In genomic region chr17:16925461-16926060, GRCh38 we compare ENCODE assay signal across 21 cellular contexts. TPM values are rescaled to one million over a fixed set of nuclear protein-coding genes. Genes with fewer than 3 reads are reported as not detected.
"Had no signal": no experiment of that assay in that cellular context is flagged by ENCODE, and none has a peak within 500 bp of the region (broad histone marks: within the 10 kb centered on the region; RNA-seq: fewer than 3 reads in every experiment).

No MANE protein-coding gene starts in this region.

- H3K27ac ChIP-seq: esophagus muscularis mucosa, pancreas, thyroid gland, vagina had no signal

- H3K4me1 ChIP-seq: esophagus muscularis mucosa, thyroid gland, vagina had no signal

- H3K27ac Mint-ChIP-seq: activated CD8-positive, alpha-beta T cell treated with anti-CD3 and anti-CD28 coated beads, Interleukin-2, amount 10 ng/mL, durations not matched to agents 7 days and 5 days; activated naive CD8-positive, alpha-beta T cell; activated T-helper 2 cell treated with anti-CD3 and anti-CD28 coated beads, Interferon-gamma antibody, Interleukin-2, Interleukin-4, amounts not matched to agents 10 μg/mL and 5 μg/mL and 100 μg/mL, durations not matched to agents 14 hours and 24 hours and 36 hours; brain; mesothelial cell of epicardium had no signal

- H3K9me3 Mint-ChIP-seq: activated T-helper 2 cell treated with anti-CD3 and anti-CD28 coated beads, Interferon-gamma antibody, Interleukin-2, Interleukin-4, amounts not matched to agents 10 μg/mL and 5 μg/mL and 100 μg/mL, durations not matched to agents 14 hours and 24 hours and 36 hours; mesothelial cell of epicardium; neural crest cell had no signal

- H3K27me3 ChIP-seq: esophagus muscularis mucosa, pancreas, thyroid gland, vagina had no signal

- H3K36me3 Mint-ChIP-seq: activated naive CD8-positive, alpha-beta T cell; brain; mesothelial cell of epicardium had no signal

- H3K4me3 Mint-ChIP-seq: activated CD8-positive, alpha-beta T cell treated with anti-CD3 and anti-CD28 coated beads, Interleukin-2, amount 10 ng/mL, durations not matched to agents 7 days and 5 days; activated naive CD8-positive, alpha-beta T cell; brain; mesothelial cell of epicardium; neural crest cell had no signal

- H3K4me1 Mint-ChIP-seq: mesothelial cell of epicardium, neural crest cell had no signal

- H3K27me3 Mint-ChIP-seq: activated naive CD8-positive, alpha-beta T cell; brain had no signal

- H3K4me3 ChIP-seq: esophagus muscularis mucosa, pancreas, thyroid gland, vagina had no signal

- H3K9me3 ChIP-seq: esophagus muscularis mucosa, pancreas, thyroid gland, vagina had no signal

- H3K36me3 ChIP-seq: esophagus muscularis mucosa, pancreas, thyroid gland, vagina had no signal

- DNase-seq: activated CD4-positive, alpha-beta T cell treated with anti-CD3 and anti-CD28 coated beads for 1 hour; activated CD8-positive, alpha-beta T cell treated with anti-CD3 and anti-CD28 coated beads, Interleukin-2, amount 10 ng/mL, durations not matched to agents 7 days and 5 days; amygdala; cerebellar nuclear complex; glutamatergic neuron; stimulated activated CD4-positive, alpha-beta T cell treated with anti-CD3 and anti-CD28 coated beads, Interleukin-15, amount 100 ng/mL, for 24 hours; stimulated activated CD4-positive, alpha-beta T cell treated with anti-CD3 and anti-CD28 coated beads, Interleukin-4, amount 100 ng/mL, for 4 hours; thyroid gland had no signal

RNA-seq across cellular contexts. Expression of gene TNFRSF13B, which starts 46.4 kb away (rescaled TPM):
- total RNA-seq: activated CD8-positive, alpha-beta T cell treated with anti-CD3 and anti-CD28 coated beads, Interleukin-2, amount 10 ng/mL, durations not matched to agents 7 days and 5 days; dermis microvascular lymphatic vessel endothelial cell; fibroblast of villous mesenchyme; mesothelial cell of epicardium; myocyte; neural crest cell; renal cortical epithelial cell; T-helper 2 cell treated with Interferon-gamma antibody and Interleukin-4, amounts not matched to agents 100 ng/mL and 5 ng/mL, for 36 hours; thyroid gland; vagina had no signal
- polyA plus RNA-seq: pancreas had no signal
